In genomic region chr16:80324371-80324770, GRCh38 we compare ENCODE assay signal across 26 cellular contexts.
DNase-seq lines count a peak whose midpoint lies in the region; ATAC-seq, FAIRE-seq and TF ChIP-seq lines count a peak whose summit lies in the region.
"Had no signal": no experiment of that assay in that cellular context is flagged by ENCODE, and none has a peak within 500 bp of the region (broad histone marks: within the 10 kb centered on the region; RNA-seq: fewer than 3 reads in every experiment).

No MANE protein-coding gene starts in this region.

- no peaks in the 10 kb centered on the region for H3K36me3 ChIP-seq in GM23338 (ENCODE audit: insufficient read depth)
- H3K36me3 ChIP-seq in H1 (ENCODE audit: control insufficient read depth in 2 of 4, insufficient read depth in 4 of 4, low read length in 3 of 4) = no peaks in the 10 kb centered on the region
- H3K36me3 ChIP-seq: BE2C; BLaER1 treated with 17β-estradiol and CSF1 and Interleukin-3, amounts not matched to agents 10 nM and 100 nM had no signal

- H4K8ac ChIP-seq in H9 (replicated peaks; ENCODE audit: insufficient read length, low read depth, low read length) (no peak overlapping the region), H1 (ENCODE audit: extremely low read depth, insufficient read depth, low read length) (no peak overlapping the region)

- no peaks in the 10 kb centered on the region for H3K23me2 ChIP-seq in H9 (ENCODE audit: insufficient read length, low read depth, low read length, poor library complexity, severe bottlenecking)
- H3K23me2 ChIP-seq in H1 (ENCODE audit: low read depth, low read length) = no peaks in the 10 kb centered on the region

- H3K4me3 Mint-ChIP-seq in GM23338 = no peak overlapping the region
- H3K4me3 Mint-ChIP-seq in H9 = peak overlapping the region in 1 of 2 experiments; percentile 19; a peak in 1 of 5 replicates
- H3K4me3 Mint-ChIP-seq: CD14-positive monocyte; CD4-positive, alpha-beta T cell; CD8-positive, alpha-beta memory T cell had no signal

- H3K9ac ChIP-seq in H9 (ENCODE audit: extremely low read depth, insufficient read length, low read length) (no peak overlapping the region), H1 (replicated peaks in 1 of 4; ENCODE audit: extremely low read depth in 1 of 4, low read depth in 3 of 4, low read length in 3 of 4) (no peak overlapping the region)
- H3K9ac ChIP-seq: BLaER1 treated with 17β-estradiol and CSF1 and Interleukin-3, amounts not matched to agents 10 nM and 100 nM; GM23248 had no signal

- H3K4me3 ChIP-seq in GM23338 = no peak overlapping the region
- no peak overlapping the region for H3K4me3 ChIP-seq in H1 (ENCODE audit: extremely low read depth in 1 of 4, insufficient read depth in 2 of 4, low read depth in 3 of 4, low read length in 4 of 4)
- H3K4me3 ChIP-seq: A549; BLaER1 treated with 17β-estradiol and CSF1 and Interleukin-3, amounts not matched to agents 10 nM and 100 nM; GM12878; GM23248 had no signal

- peaks cover 5% of the 10 kb centered on the region for H3K27me3 Mint-ChIP-seq in GM23338 (ENCODE audit: insufficient read depth, low read depth, poor library complexity)
- peaks cover 6% of the 10 kb centered on the region; the same call in 1 of the 2 replicates for H3K27me3 Mint-ChIP-seq in H9 (ENCODE audit: low read depth)

- H3K9me3 ChIP-seq in H9 (ENCODE audit: control insufficient read depth, low read depth, low read length) (no peaks in the 10 kb centered on the region), H1 (ENCODE audit: insufficient read depth in 2 of 2, low read depth in 1 of 2, low read length in 1 of 2) (no peaks in the 10 kb centered on the region)
- H3K9me3 ChIP-seq: A549 had no signal

- H2BK120ac ChIP-seq in H9 (ENCODE audit: low read depth, low read length, poor library complexity, severe bottlenecking) = no peak overlapping the region
- no peak overlapping the region for H2BK120ac ChIP-seq in H1 (replicated peaks; ENCODE audit: low read depth, low read length)

- no peak for TF ChIP-seq POLR2A in H1 (IDR thresholded peaks at IDR 0.05; ENCODE audit: control extremely low read depth in 1 of 2, low read depth in 2 of 2, low read length in 2 of 2)

- H3K4me1 Mint-ChIP-seq in GM23338 (peaks cover 16% of the 10 kb centered on the region), H9 (peaks cover 16 to 17% of the 10 kb centered on the region in 2 experiments)
- H3K4me1 Mint-ChIP-seq: CD14-positive monocyte; CD8-positive, alpha-beta memory T cell had no signal

- H2AK5ac ChIP-seq in H9 (ENCODE audit: insufficient read length, low read length) (no peak overlapping the region), H1 (ENCODE audit: low read depth, low read length) (no peak overlapping the region)

- H3F3A ChIP-seq in GM23338 (replicated peaks; ENCODE audit: low read depth) = no peaks in the 10 kb centered on the region

- H2BK12ac ChIP-seq in H9 (ENCODE audit: insufficient read length, low read depth, low read length) = no peak overlapping the region
- H2BK12ac ChIP-seq in H1 (ENCODE audit: low read depth, low read length) = no peak overlapping the region

- no peak for TF ChIP-seq RAD21 in H1 (IDR thresholded peaks at IDR 0.05 in 1 of 2, conservative IDR thresholded peaks at IDR 0.05 in 1 of 2; ENCODE audit: low read depth in 2 of 2, low read length in 2 of 2)

- H4K20me1 ChIP-seq in GM23338 (replicated peaks; ENCODE audit: insufficient read depth) (no peaks in the 10 kb centered on the region), H9 (ENCODE audit: control insufficient read depth, insufficient read depth, insufficient read length) (no peaks in the 10 kb centered on the region), H1 (replicated peaks in 1 of 2; ENCODE audit: control insufficient read depth in 1 of 2, insufficient read depth in 2 of 2, low read length in 2 of 2) (no peaks in the 10 kb centered on the region)
- H4K20me1 ChIP-seq: BLaER1 treated with 17β-estradiol and CSF1 and Interleukin-3, amounts not matched to agents 10 nM and 100 nM had no signal

- no peaks in the 10 kb centered on the region for H3K79me2 ChIP-seq in GM23338 (replicated peaks; ENCODE audit: insufficient read depth)
- no peaks in the 10 kb centered on the region for H3K79me2 ChIP-seq in H9 (ENCODE audit: insufficient read depth, low read length)
- H3K79me2 ChIP-seq in H1 (ENCODE audit: control insufficient read depth in 1 of 2, insufficient read depth in 2 of 2, low read length in 2 of 2) = no peaks in the 10 kb centered on the region

- ATAC-seq in GM23338 (peak; percentile 65), GM19351 (IDR thresholded peaks at IDR 0.05; ENCODE audit: unreplicated experiment) (no peak)
- ATAC-seq: A549, GM12878, HCT116 had no signal

- H3K56ac ChIP-seq in H9 (ENCODE audit: insufficient read length, low read depth, low read length) (no peak overlapping the region), H1 (replicated peaks; ENCODE audit: insufficient read length, low read depth, low read length) (no peak overlapping the region)

- H3K18ac ChIP-seq in H9 (ENCODE audit: insufficient read length, low read depth, low read length) (no peak overlapping the region), H1 (ENCODE audit: extremely low read depth, low read length) (no peak overlapping the region)

- no CpG with 5 or more reads among the region's 3 CpGs for WGBS in H9 (ENCODE audit: extremely low coverage, insufficient read length, low lambda C conversion rate)
- 77% methylated on average over 3 of the region's 3 CpGs; no CpG with 5 or more reads in 1 of the 2 experiments for WGBS in H1 (ENCODE audit: extremely low coverage in 1 of 2, insufficient coverage in 1 of 2, insufficient read length in 1 of 2, insufficient replicate concordance in 2 of 2, low coverage in 1 of 2, low lambda C conversion rate in 2 of 2, missing lambda C conversion rate in 1 of 2), 2 experiments

- H3K23ac ChIP-seq in H9 (ENCODE audit: insufficient read length, low read depth, low read length) = no peak overlapping the region
- H3K23ac ChIP-seq in H1 (ENCODE audit: insufficient read length) = no peak overlapping the region

- POLR2A ChIA-PET in H1 (lab: Charles Lee; ENCODE audit: partially characterized antibody) = interaction anchor here (1.1 kb wide), 1 partner anchor 60 kb away, joined by 3 read pairs; no protein-coding TSS in a partner anchor

- H4K91ac ChIP-seq in H9 (ENCODE audit: insufficient read length, low read depth, low read length) (no peak overlapping the region), H1 (replicated peaks; ENCODE audit: insufficient read length, low read length) (no peak overlapping the region)

- H3K14ac ChIP-seq in H9 (ENCODE audit: insufficient read depth, low read length) = no peak overlapping the region
- H3K14ac ChIP-seq in H1 (ENCODE audit: insufficient read length) = no peak overlapping the region

- H3K79me1 ChIP-seq in H9 (ENCODE audit: insufficient read depth, low read depth, low read length, poor library complexity, severe bottlenecking) (no peaks in the 10 kb centered on the region), H1 (ENCODE audit: low read depth, low read length) (no peaks in the 10 kb centered on the region)

- H3K36me3 Mint-ChIP-seq in GM23338 (ENCODE audit: low read depth) = no peaks in the 10 kb centered on the region
- H3K36me3 Mint-ChIP-seq in H9 (ENCODE audit: insufficient read depth in 1 of 3, low read depth in 3 of 3) = no peaks in the 10 kb centered on the region
- H3K36me3 Mint-ChIP-seq: CD14-positive monocyte; CD8-positive, alpha-beta memory T cell had no signal

- no peak for FAIRE-seq in H1 (lab: Jason Lieb, UNC)
- no peak for FAIRE-seq in GM19239 (lab: Jason Lieb, UNC)
- FAIRE-seq: A549, D721Med, GM12878, H54 had no signal

- peak overlapping the region; percentile 66; the same call in 1 of the 2 replicates for H3K27ac Mint-ChIP-seq in GM23338
- peak overlapping the region in 2 of 3 experiments; percentile 54 to 75; a peak in 4 of 7 replicates for H3K27ac Mint-ChIP-seq in H9
- H3K27ac Mint-ChIP-seq: CD14-positive monocyte; CD4-positive, alpha-beta T cell had no signal

- H3K9me2 ChIP-seq in GM23338 (ENCODE audit: insufficient read depth) = 0 out of 2 replicates have a peak, but pooled peaks cover 10% of the 10 kb centered on the region

- no peak overlapping the region for H2BK20ac ChIP-seq in H9 (ENCODE audit: low read depth, low read length, poor library complexity, severe bottlenecking)
- H2BK20ac ChIP-seq in H1 (ENCODE audit: low read length) = no peak overlapping the region

- peaks cover 8% of the 10 kb centered on the region; the same call in 1 of the 2 replicates for H3K4me1 ChIP-seq in GM23338 (ENCODE audit: insufficient read depth)
- H3K4me1 ChIP-seq in H9 (ENCODE audit: insufficient read depth, low read length) = peaks cover 4% of the 10 kb centered on the region
- peaks cover 0 to 15% (median under 1%) of the 10 kb centered on the region in 4 experiments; a peak in 2 of 7 replicates for H3K4me1 ChIP-seq in H1 (replicated peaks in 1 of 4; ENCODE audit: control insufficient read depth in 3 of 4, insufficient read depth in 4 of 4, low read length in 3 of 4)
- H3K4me1 ChIP-seq: A549; BE2C; BLaER1 treated with 17β-estradiol and CSF1 and Interleukin-3, amounts not matched to agents 10 nM and 100 nM had no signal

- TF ChIP-seq EP300 in H1 (IDR thresholded peaks at IDR 0.05; ENCODE audit: borderline replicate concordance in 1 of 2, low read depth in 2 of 2, low read length in 2 of 2) = no peak

- H3T11ph ChIP-seq in H9 (ENCODE audit: low read length) = no peak overlapping the region

- H3K9me3 Mint-ChIP-seq in GM23338 (no peaks in the 10 kb centered on the region), H9 (no peaks in the 10 kb centered on the region)
- H3K9me3 Mint-ChIP-seq: CD4-positive, alpha-beta T cell; CD8-positive, alpha-beta memory T cell had no signal

- H3K27me3 ChIP-seq in GM23338 (ENCODE audit: insufficient read depth) (no peaks in the 10 kb centered on the region), H9 (ENCODE audit: insufficient read depth, low read length) (no peaks in the 10 kb centered on the region), H1 (replicated peaks in 1 of 4; ENCODE audit: control insufficient read depth in 3 of 4, extremely low read depth in 1 of 4, insufficient read depth in 3 of 4, low read length in 3 of 4) (0 out of 7 replicates have a peak, but pooled peaks cover 0 to 2% (median 0%) of the 10 kb centered on the region in 4 experiments)
- H3K27me3 ChIP-seq: BE2C; BLaER1 treated with 17β-estradiol and CSF1 and Interleukin-3, amounts not matched to agents 10 nM and 100 nM had no signal

- H3K27ac ChIP-seq in GM23338 (ENCODE audit: low read depth) (no peak overlapping the region), H9 (ENCODE audit: insufficient read length, low read depth, low read length) (no peak overlapping the region), H1 (ENCODE audit: low read depth, low read length) (no peak overlapping the region)
- H3K27ac ChIP-seq: A549; BLaER1 treated with 17β-estradiol and CSF1 and Interleukin-3, amounts not matched to agents 10 nM and 100 nM; GM23248 had no signal

- no peak overlapping the region for H4K5ac ChIP-seq in H9 (ENCODE audit: insufficient read length, low read depth, low read length)
- H4K5ac ChIP-seq in H1 (ENCODE audit: insufficient read length, low read depth, low read length) = no peak overlapping the region

- H2BK15ac ChIP-seq in H9 (ENCODE audit: low read depth, low read length) = no peak overlapping the region
- H2BK15ac ChIP-seq in H1 (ENCODE audit: low read length) = no peak overlapping the region

- H3K4me2 ChIP-seq in GM23338 (0 out of 2 replicates have a peak overlapping the region, but pooled peaks have one; percentile 13), H9 (ENCODE audit: insufficient read depth, insufficient read length, low read length) (no peak overlapping the region), H1 (ENCODE audit: insufficient read depth in 1 of 2, low read depth in 2 of 2, low read length in 2 of 2) (no peak overlapping the region)
- H3K4me2 ChIP-seq: A549; BLaER1 treated with 17β-estradiol and CSF1 and Interleukin-3, amounts not matched to agents 10 nM and 100 nM had no signal

- CTCF ChIA-PET in H1 (lab: Charles Lee; ENCODE audit: partially characterized antibody) = interaction anchor here (0.7 to 3.0 kb wide), 3 partner anchors 17 to 45 kb away, joined by 3 to 9 read pairs (median 3); no protein-coding TSS in a partner anchor

- TF ChIP-seq CTCF in GM23338 (conservative IDR thresholded peaks at IDR 0.05; ENCODE audit: low read depth in 2 of 2) (no peak), H9 (conservative IDR thresholded peaks at IDR 0.05) (no peak), H1 (IDR thresholded peaks at IDR 0.05; ENCODE audit: control extremely low read depth in 1 of 3, insufficient read depth in 1 of 3, low read depth in 1 of 3, low read length in 3 of 3) (no peak)

- DNase-seq in GM23338 (ENCODE audit: low spot score) = peak; percentile 26
- no peak for DNase-seq in H9
- DNase-seq in H1 (ENCODE audit: low read depth in 1 of 2, low spot score in 2 of 2) = no peak
- DNase-seq in iPS-NIHi7 (ENCODE audit: extremely low spot score) = peak; percentile 27
- no peak for DNase-seq in mucosa of gallbladder (ENCODE audit: low spot score)
- no peak for DNase-seq in GM19239 (ENCODE audit: insufficient read length, low spot score)
- no peak for DNase-seq in HUDEP-2 (lab: John Stamatoyannopoulos, UW; ENCODE audit: unreplicated experiment in 76 of 76)
- DNase-seq: 8988T; ACHN; AML-193; BE2C; CD4-positive, alpha-beta T cell; CD8-positive, alpha-beta memory T cell; DMS 273 treated with DMSO at 0.1 percent for 48 hours; DMS79; EL; GDM1; GM23248 had no signal

- H2AFZ ChIP-seq in GM23338 (no peak overlapping the region), H9 (ENCODE audit: low read length) (no peak overlapping the region), H1 (ENCODE audit: low read length) (peak overlapping the region; percentile 1; the same call in 1 of the 2 replicates)
- H2AFZ ChIP-seq: GM23248 had no signal

- no peak overlapping the region for H3K4ac ChIP-seq in H9 (ENCODE audit: low read depth, low read length)
- H3K4ac ChIP-seq in H1 (replicated peaks; ENCODE audit: insufficient read length, low read depth, low read length) = no peak overlapping the region

- no peak overlapping the region for H2BK5ac ChIP-seq in H9 (ENCODE audit: insufficient read length, low read length)
- H2BK5ac ChIP-seq in H1 (ENCODE audit: low read depth, low read length) = no peak overlapping the region

Comparison
In these comparisons a context has a peak if more than half of its experiments do, and no peak if none do; other contexts are left out.
1. DNase-seq: peak in GM23338 (single experiment) and iPS-NIHi7 (single experiment); none in H9 (single experiment), H1 (0 of 2), mucosa of gallbladder (single experiment), GM19239 (single experiment) and HUDEP-2 (0 of 76).